Comparison of ENCODE assay signal across 21 cellular contexts in genomic region chr9:7180247-7180646, GRCh38.
A peak's percentile ranks its signal among the peaks of the same experiment; 100 is the strongest.
DNase-seq lines count a peak whose midpoint lies in the region; ATAC-seq and TF ChIP-seq lines count a peak whose summit lies in the region.
"Had no signal": no experiment of that assay in that cellular context is flagged by ENCODE, and none has a peak within 500 bp of the region (broad histone marks: within the 10 kb centered on the region; RNA-seq: fewer than 3 reads in every experiment).

No MANE protein-coding gene starts in this region.

- no peaks in the 10 kb centered on the region for H3K36me3 ChIP-seq in neural progenitor cell
- H3K36me3 ChIP-seq in vagina, result no peaks in the 10 kb centered on the region
- H3K36me3 ChIP-seq: SJSA1 had no signal

- H3K27ac Mint-ChIP-seq in endothelial cell (ENCODE audit: unreplicated experiment) (peak overlapping the region; percentile 95), neural progenitor cell (no peak overlapping the region)
- H3K27ac Mint-ChIP-seq: CD4-positive, alpha-beta T cell had no signal

- peak; percentile 78 for ATAC-seq in Right ventricle myocardium superior (ENCODE audit: poor library complexity)

- H3K4me1 ChIP-seq in neural progenitor cell (no peaks in the 10 kb centered on the region), vagina (peaks cover 9% of the 10 kb centered on the region)
- H3K4me1 ChIP-seq: SJSA1 had no signal

- H3K4me3 ChIP-seq in neural progenitor cell, result no peak overlapping the region
- no peak overlapping the region for H3K4me3 ChIP-seq in vagina
- H3K4me3 ChIP-seq: BLaER1 treated with 17β-estradiol and CSF1 and Interleukin-3, amounts not matched to agents 10 nM and 100 nM; GM23248; SJSA1 had no signal

- TF ChIP-seq POLR2A in vagina (IDR thresholded peaks at IDR 0.05), result no peak

- H3K9me3 Mint-ChIP-seq in endothelial cell (ENCODE audit: unreplicated experiment) (no peaks in the 10 kb centered on the region), neural progenitor cell (peaks cover 9% of the 10 kb centered on the region)

- no peaks in the 10 kb centered on the region for H4K20me1 ChIP-seq in neural progenitor cell (ENCODE audit: low read depth)
- H4K20me1 ChIP-seq: BLaER1 treated with 17β-estradiol and CSF1 and Interleukin-3, amounts not matched to agents 10 nM and 100 nM had no signal

- TF ChIP-seq CTCF in endothelial cell (IDR thresholded peaks at IDR 0.05; ENCODE audit: unreplicated experiment), result no peak
- TF ChIP-seq CTCF in neural progenitor cell (IDR thresholded peaks at IDR 0.05), result no peak
- no peak for TF ChIP-seq CTCF in vagina (IDR thresholded peaks at IDR 0.05)

- no peak for DNase-seq in Right ventricle myocardium superior
- no peak for DNase-seq in cardiac septum (ENCODE audit: low spot score)
- DNase-seq in endothelial cell (ENCODE audit: low spot score), result no peak
- DNase-seq in neural progenitor cell (ENCODE audit: low spot score), result peak; percentile 13
- no peak for DNase-seq in stimulated activated CD4-positive, alpha-beta T cell treated with anti-CD3 and anti-CD28 coated beads, Interleukin-12 subunit alpha, Interleukin-12 subunit beta, amount 100 ng/mL, for 4 hours
- no peak for DNase-seq in activated gamma-delta T cell treated with Interleukin-2 at 50 U/mL for 16 hours
- DNase-seq in vagina (ENCODE audit: extremely low spot score in 2 of 2), result no peak
- DNase-seq: CD4-positive, alpha-beta T cell; GM23248; H7; KBM-7; MV-4-11; NCI-H1105; NCI-H1436 treated with DMSO at 0.1 percent for 48 hours; NCI-H187 treated with DMSO at 0.1 percent for 48 hours; NCI-H2171 treated with DMSO at 0.1 percent for 48 hours; NCI-H345; NCI-H524 treated with DMSO at 0.1 percent for 48 hours; NCI-H774 had no signal

- H3K79me2 ChIP-seq in neural progenitor cell (ENCODE audit: low read depth), result no peaks in the 10 kb centered on the region

- H3K36me3 Mint-ChIP-seq in endothelial cell (ENCODE audit: low read depth, unreplicated experiment) (peaks cover 21% of the 10 kb centered on the region), neural progenitor cell (no peaks in the 10 kb centered on the region)

- intact Hi-C loops in Right ventricle myocardium superior (cut with DNase I), result no loop called here
- intact Hi-C loops in cardiac septum (cut with DNase I), result loop anchor here (10.0 kb wide), 1 partner anchor 125 kb away; no protein-coding TSS in a partner anchor
- intact Hi-C loops in vagina (cut with DNase I), result no loop called here

- H3K4me2 ChIP-seq in neural progenitor cell, result no peak overlapping the region
- H3K4me2 ChIP-seq: BLaER1 treated with 17β-estradiol and CSF1 and Interleukin-3, amounts not matched to agents 10 nM and 100 nM had no signal

- H3K27me3 Mint-ChIP-seq in endothelial cell (ENCODE audit: unreplicated experiment) (peaks cover 5% of the 10 kb centered on the region), neural progenitor cell (ENCODE audit: insufficient read depth, low read depth) (peaks cover 6% of the 10 kb centered on the region)
- H3K27me3 Mint-ChIP-seq: CD4-positive, alpha-beta T cell had no signal

- H3K9me3 ChIP-seq in neural progenitor cell (ENCODE audit: low read depth), result no peaks in the 10 kb centered on the region
- no peaks in the 10 kb centered on the region for H3K9me3 ChIP-seq in vagina
- H3K9me3 ChIP-seq: SJSA1 had no signal

- no peak overlapping the region for H3K27ac ChIP-seq in neural progenitor cell
- no peak overlapping the region for H3K27ac ChIP-seq in vagina
- H3K27ac ChIP-seq: BLaER1 treated with 17β-estradiol and CSF1 and Interleukin-3, amounts not matched to agents 10 nM and 100 nM; GM23248; SJSA1 had no signal

- H3K4me1 Mint-ChIP-seq in endothelial cell (ENCODE audit: unreplicated experiment), result peaks cover 26% of the 10 kb centered on the region
- H3K4me1 Mint-ChIP-seq in neural progenitor cell, result peaks cover under 1% of the 10 kb centered on the region

- no peak overlapping the region for H3K4me3 Mint-ChIP-seq in endothelial cell (ENCODE audit: unreplicated experiment)
- H3K4me3 Mint-ChIP-seq in neural progenitor cell, result no peak overlapping the region
- H3K4me3 Mint-ChIP-seq: CD4-positive, alpha-beta T cell had no signal

- no peak overlapping the region for H2AFZ ChIP-seq in neural progenitor cell (replicated peaks)
- H2AFZ ChIP-seq: GM23248 had no signal

- H3F3A ChIP-seq in neural progenitor cell (ENCODE audit: low read depth), result no peaks in the 10 kb centered on the region

- no peak overlapping the region for H3K9ac ChIP-seq in neural progenitor cell
- H3K9ac ChIP-seq: BLaER1 treated with 17β-estradiol and CSF1 and Interleukin-3, amounts not matched to agents 10 nM and 100 nM; GM23248 had no signal

- no peaks in the 10 kb centered on the region for H3K27me3 ChIP-seq in neural progenitor cell
- H3K27me3 ChIP-seq in vagina, result no peaks in the 10 kb centered on the region
- H3K27me3 ChIP-seq: BLaER1 treated with 17β-estradiol and CSF1 and Interleukin-3, amounts not matched to agents 10 nM and 100 nM; SJSA1 had no signal
